In genomic region chr7:73234994-73235717, GRCh38 we compare ENCODE assay signal across 8 cellular contexts.
DNase-seq lines count a peak whose midpoint lies in the region; ATAC-seq and TF ChIP-seq lines count a peak whose summit lies in the region.
"Not testable (repeated sequence)": the region's sequence is repeated elsewhere in the genome, so short reads cannot be mapped to it uniquely, and the experiment has no call there.

No MANE protein-coding gene starts in this region.

- ATAC-seq in GM18517 (IDR thresholded peaks at IDR 0.05; ENCODE audit: unreplicated experiment) (peak; percentile 91), HG03469 (IDR thresholded peaks at IDR 0.05; ENCODE audit: unreplicated experiment) (peak; percentile 72), sciatic nerve (peak; percentile 97)
- ATAC-seq in stimulated activated memory B cell treated with anti-CD40 and anti-IgM and Interleukin-4, amounts not matched to agents 10 μg/mL and 1 μg/mL and 100 μg/mL, for 72 hours = peak; percentile 97

- DNase-seq in H7 = not testable (repeated sequence)
- peak; percentile 98 for DNase-seq in activated CD4-positive, alpha-beta T cell treated with anti-CD3 and anti-CD28 coated beads, Interleukin-2, amount 10 ng/mL, durations not matched to agents 24 days and 14 days
- peak; percentile 85 to 96 (median 95) for DNase-seq in adrenal gland
- DNase-seq in right atrium auricular region (ENCODE audit: low spot score) = peak; percentile 82
- DNase-seq in sciatic nerve (ENCODE audit: low spot score) = peak; percentile 96

- intact Hi-C loops in activated CD4-positive, alpha-beta T cell treated with anti-CD3 and anti-CD28 coated beads, Interleukin-2, amount 10 ng/mL, durations not matched to agents 24 days and 14 days (cut with micrococcal nuclease); adrenal gland (cut with DNase I); sciatic nerve (cut with DNase I): not testable (repeated sequence)

- H3K4me1 ChIP-seq in adrenal gland (replicated peaks in 1 of 2); right atrium auricular region: not testable (repeated sequence)

- not testable (repeated sequence) for H3K4me3 Mint-ChIP-seq in activated CD4-positive, alpha-beta T cell treated with anti-CD3 and anti-CD28 coated beads, Interleukin-2, amount 10 ng/mL, durations not matched to agents 24 days and 14 days; stimulated activated memory B cell treated with anti-CD40 and anti-IgM and Interleukin-4, amounts not matched to agents 10 μg/mL and 1 μg/mL and 100 μg/mL, for 72 hours

- not testable (repeated sequence) for H3K27ac ChIP-seq in adrenal gland, right atrium auricular region

- not testable (repeated sequence) for TF ChIP-seq POLR2A in adrenal gland (IDR thresholded peaks at IDR 0.05)

- H3K27ac Mint-ChIP-seq in activated CD4-positive, alpha-beta T cell treated with anti-CD3 and anti-CD28 coated beads, Interleukin-2, amount 10 ng/mL, durations not matched to agents 24 days and 14 days; stimulated activated memory B cell treated with anti-CD40 and anti-IgM and Interleukin-4, amounts not matched to agents 10 μg/mL and 1 μg/mL and 100 μg/mL, for 72 hours: not testable (repeated sequence)

- H3K4me3 ChIP-seq in H7 (ENCODE audit: insufficient read depth, low read depth, low read length) (peak overlapping the region; percentile 35), right atrium auricular region (peak overlapping the region; percentile 32 to 38)
- not testable (repeated sequence) for H3K4me3 ChIP-seq in adrenal gland

- not testable (repeated sequence) for H3K36me3 Mint-ChIP-seq in activated CD4-positive, alpha-beta T cell treated with anti-CD3 and anti-CD28 coated beads, Interleukin-2, amount 10 ng/mL, durations not matched to agents 24 days and 14 days (ENCODE audit: low read depth); stimulated activated memory B cell treated with anti-CD40 and anti-IgM and Interleukin-4, amounts not matched to agents 10 μg/mL and 1 μg/mL and 100 μg/mL, for 72 hours

- H3K9me3 Mint-ChIP-seq in activated CD4-positive, alpha-beta T cell treated with anti-CD3 and anti-CD28 coated beads, Interleukin-2, amount 10 ng/mL, durations not matched to agents 24 days and 14 days; stimulated activated memory B cell treated with anti-CD40 and anti-IgM and Interleukin-4, amounts not matched to agents 10 μg/mL and 1 μg/mL and 100 μg/mL, for 72 hours: not testable (repeated sequence)

- not testable (repeated sequence) for H3K27me3 ChIP-seq in H7 (ENCODE audit: control insufficient read depth, insufficient read depth, low read length); adrenal gland; right atrium auricular region

- not testable (repeated sequence) for H3K27me3 Mint-ChIP-seq in activated CD4-positive, alpha-beta T cell treated with anti-CD3 and anti-CD28 coated beads, Interleukin-2, amount 10 ng/mL, durations not matched to agents 24 days and 14 days; stimulated activated memory B cell treated with anti-CD40 and anti-IgM and Interleukin-4, amounts not matched to agents 10 μg/mL and 1 μg/mL and 100 μg/mL, for 72 hours

- TF ChIP-seq CTCF in adrenal gland (IDR thresholded peaks at IDR 0.05); right atrium auricular region (IDR thresholded peaks at IDR 0.05): not testable (repeated sequence)

- not testable (repeated sequence) for H3K36me3 ChIP-seq in H7 (replicated peaks; ENCODE audit: control insufficient read depth, insufficient read depth, low read length); adrenal gland (replicated peaks in 1 of 2); right atrium auricular region

- 0% methylated on average over 2 of the region's 72 CpGs; no CpG with 5 or more reads in 3 of the 4 donors for WGBS in adrenal gland, 4 donors

- not testable (repeated sequence) for H3K9me3 ChIP-seq in adrenal gland (replicated peaks in 1 of 3); right atrium auricular region

- H3K4me1 Mint-ChIP-seq in activated CD4-positive, alpha-beta T cell treated with anti-CD3 and anti-CD28 coated beads, Interleukin-2, amount 10 ng/mL, durations not matched to agents 24 days and 14 days; stimulated activated memory B cell treated with anti-CD40 and anti-IgM and Interleukin-4, amounts not matched to agents 10 μg/mL and 1 μg/mL and 100 μg/mL, for 72 hours: not testable (repeated sequence)
